In the genomic region with DNA sequence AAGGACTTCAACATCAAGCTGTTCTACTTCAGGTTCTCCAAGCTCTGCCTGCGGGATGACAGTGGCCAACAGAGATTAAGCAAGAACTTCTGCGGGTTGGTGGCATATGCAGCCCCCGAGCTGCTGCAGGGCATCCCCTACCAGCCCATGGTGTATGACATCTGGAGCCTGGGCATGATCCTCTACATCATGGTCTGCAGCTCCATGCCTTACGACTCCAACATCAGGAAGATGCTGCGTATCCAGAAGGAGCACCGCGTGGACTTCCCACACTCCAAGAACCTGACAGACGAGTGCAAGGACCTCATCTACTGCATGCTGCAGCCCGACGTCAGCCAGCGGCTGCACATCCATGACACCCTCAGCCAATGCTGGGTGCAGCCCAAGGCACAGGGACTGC, we compare ENCODE assay signal across 38 cellular contexts. TPM values are rescaled to one million over a fixed set of nuclear protein-coding genes. Genes with fewer than 3 reads are reported as not detected.
"Had no signal": no experiment of that assay in that cellular context is flagged by ENCODE, and none has a peak within 500 bp of the region (broad histone marks: within the 10 kb centered on the region; RNA-seq: fewer than 3 reads in every experiment).

No MANE protein-coding gene starts in this region.

- H3K27me3 Mint-ChIP-seq: activated CD4-positive, alpha-beta memory T cell treated with anti-CD3 and anti-CD28 coated beads for 36 hours; activated CD4-positive, alpha-beta T cell treated with anti-CD3 and anti-CD28 coated beads for 36 hours; activated CD4-positive, alpha-beta T cell treated with anti-CD3 and anti-CD28 coated beads, Interleukin-2, amount 10 ng/mL, durations not matched to agents 24 days and 14 days; activated naive CD4-positive, alpha-beta T cell treated with anti-CD3 and anti-CD28 coated beads, Interleukin-2, amount 50 U/mL, for 24 hours; activated naive CD8-positive, alpha-beta T cell treated with anti-CD3 and anti-CD28 coated beads for 36 hours; activated naive CD8-positive, alpha-beta T cell treated with anti-CD3 and anti-CD28 coated beads, Interleukin-2, amount 50 U/mL, for 24 hours had no signal

- H3K9me3 ChIP-seq: adrenal gland, body of pancreas, esophagus squamous epithelium, gastroesophageal sphincter had no signal

- ATAC-seq: activated CD4-positive, alpha-beta T cell treated with anti-CD3 and anti-CD28 coated beads for 36 hours; activated CD8-positive, alpha-beta memory T cell treated with anti-CD3 and anti-CD28 coated beads, Interleukin-2, amount 10 ng/mL, durations not matched to agents 7 days and 5 days; activated CD8-positive, alpha-beta T cell treated with anti-CD3 and anti-CD28 coated beads, Interleukin-2, amount 10 ng/mL, durations not matched to agents 7 days and 5 days; activated naive CD8-positive, alpha-beta T cell treated with anti-CD3 and anti-CD28 coated beads, Interleukin-2, amount 50 U/mL, for 24 hours; body of pancreas; gastroesophageal sphincter had no signal

- DNase-seq: activated CD4-positive, alpha-beta memory T cell treated with anti-CD3 and anti-CD28 coated beads for 36 hours; activated CD4-positive, alpha-beta T cell treated with anti-CD3 and anti-CD28 coated beads for 36 hours; activated CD4-positive, alpha-beta T cell treated with anti-CD3 and anti-CD28 coated beads, Interleukin-2, amount 10 ng/mL, durations not matched to agents 24 days and 14 days; activated CD4-positive, CD25-positive, alpha-beta regulatory T cell; activated CD4-positive, CD25-positive, alpha-beta regulatory T cell treated with anti-CD3 and anti-CD28 coated beads, Interleukin-2, amount 50 U/mL, for 72 hours; activated CD8-positive, alpha-beta memory T cell treated with anti-CD3 and anti-CD28 coated beads, Interleukin-2, amount 10 ng/mL, durations not matched to agents 7 days and 5 days; activated CD8-positive, alpha-beta memory T cell treated with anti-CD3 and anti-CD28 coated beads, Interleukin-2, amount 50 U/mL, for 4 hours; activated CD8-positive, alpha-beta T cell treated with anti-CD3 and anti-CD28 coated beads, Interleukin-2, amount 10 ng/mL, durations not matched to agents 7 days and 5 days; activated effector memory CD4-positive, alpha-beta T cell treated with anti-CD3 and anti-CD28 coated beads, Interleukin-2, amount 50 U/mL, for 16 hours; activated naive CD4-positive, alpha-beta T cell treated with anti-CD3 and anti-CD28 coated beads for 36 hours; activated naive CD8-positive, alpha-beta T cell treated with anti-CD3 and anti-CD28 coated beads for 36 hours; activated naive CD8-positive, alpha-beta T cell treated with anti-CD3 and anti-CD28 coated beads, Interleukin-2, amount 50 U/mL, for 24 hours; activated T-cell treated with anti-CD3 and anti-CD28 coated beads, Interleukin-2, amount 50 U/mL, for 1 hour; activated T-cell treated with anti-CD3 and anti-CD28 coated beads, Interleukin-2, amount 50 U/mL, for 48 hours; adrenal gland; aorta; body of pancreas; cortex of kidney; dermis blood vessel endothelial cell; effector CD4-positive, alpha-beta T cell; esophagus squamous epithelium; foreskin melanocyte; T-helper 2 cell had no signal

- H3K27ac Mint-ChIP-seq: activated CD4-positive, alpha-beta memory T cell treated with anti-CD3 and anti-CD28 coated beads for 36 hours; activated CD4-positive, alpha-beta T cell treated with anti-CD3 and anti-CD28 coated beads for 36 hours; activated CD4-positive, alpha-beta T cell treated with anti-CD3 and anti-CD28 coated beads, Interleukin-2, amount 10 ng/mL, durations not matched to agents 24 days and 14 days; activated CD8-positive, alpha-beta memory T cell treated with anti-CD3 and anti-CD28 coated beads, Interleukin-2, amount 10 ng/mL, durations not matched to agents 7 days and 5 days; activated CD8-positive, alpha-beta T cell treated with anti-CD3 and anti-CD28 coated beads, Interleukin-2, amount 10 ng/mL, durations not matched to agents 7 days and 5 days; activated naive CD4-positive, alpha-beta T cell treated with anti-CD3 and anti-CD28 coated beads for 36 hours; activated naive CD4-positive, alpha-beta T cell treated with anti-CD3 and anti-CD28 coated beads, Interleukin-2, amount 50 U/mL, for 24 hours; activated naive CD8-positive, alpha-beta T cell treated with anti-CD3 and anti-CD28 coated beads for 36 hours; activated naive CD8-positive, alpha-beta T cell treated with anti-CD3 and anti-CD28 coated beads, Interleukin-2, amount 50 U/mL, for 24 hours; activated T-helper 1 cell treated with anti-CD3 and anti-CD28 coated beads, Interleukin-12 subunit alpha, Interleukin-12 subunit beta, Interleukin-2, Interleukin-4 antibody, amounts not matched to agents 30 ng/mL and 10 ng/mL and 1 ng/mL, durations not matched to agents 14 hours and 24 hours and 36 hours; activated T-helper 2 cell treated with anti-CD3 and anti-CD28 coated beads, Interferon-gamma antibody, Interleukin-2, Interleukin-4, amounts not matched to agents 10 μg/mL and 5 μg/mL and 100 μg/mL, durations not matched to agents 14 hours and 24 hours and 36 hours had no signal

- FAIRE-seq: colon, endometrium, endothelial cell of umbilical vein had no signal

- H3K36me3 ChIP-seq: adrenal gland, esophagus squamous epithelium, gastroesophageal sphincter had no signal

- H3K36me3 Mint-ChIP-seq: activated CD8-positive, alpha-beta memory T cell treated with anti-CD3 and anti-CD28 coated beads, Interleukin-2, amount 10 ng/mL, durations not matched to agents 7 days and 5 days; activated naive CD4-positive, alpha-beta T cell treated with anti-CD3 and anti-CD28 coated beads, Interleukin-2, amount 50 U/mL, for 24 hours had no signal

- H3K27me3 ChIP-seq: adrenal gland, body of pancreas, esophagus squamous epithelium, gastroesophageal sphincter had no signal

- H3K4me3 ChIP-seq: adrenal gland, body of pancreas, esophagus squamous epithelium, gastroesophageal sphincter had no signal

- H3K9me3 Mint-ChIP-seq: activated CD4-positive, alpha-beta memory T cell treated with anti-CD3 and anti-CD28 coated beads for 36 hours; activated CD4-positive, alpha-beta T cell treated with anti-CD3 and anti-CD28 coated beads, Interleukin-2, amount 10 ng/mL, durations not matched to agents 24 days and 14 days; activated naive CD4-positive, alpha-beta T cell treated with anti-CD3 and anti-CD28 coated beads for 36 hours; activated naive CD4-positive, alpha-beta T cell treated with anti-CD3 and anti-CD28 coated beads, Interleukin-2, amount 50 U/mL, for 24 hours; activated naive CD8-positive, alpha-beta T cell treated with anti-CD3 and anti-CD28 coated beads for 36 hours; activated naive CD8-positive, alpha-beta T cell treated with anti-CD3 and anti-CD28 coated beads, Interleukin-2, amount 50 U/mL, for 24 hours; activated T-helper 1 cell treated with anti-CD3 and anti-CD28 coated beads, Interleukin-12 subunit alpha, Interleukin-12 subunit beta, Interleukin-2, Interleukin-4 antibody, amounts not matched to agents 30 ng/mL and 10 ng/mL and 1 ng/mL, durations not matched to agents 14 hours and 24 hours and 36 hours; activated T-helper 2 cell treated with anti-CD3 and anti-CD28 coated beads, Interferon-gamma antibody, Interleukin-2, Interleukin-4, amounts not matched to agents 10 μg/mL and 5 μg/mL and 100 μg/mL, durations not matched to agents 14 hours and 24 hours and 36 hours had no signal

- H3K27ac ChIP-seq: adrenal gland, body of pancreas, epithelial cell of prostate, esophagus squamous epithelium, gastroesophageal sphincter had no signal

- H3K4me3 Mint-ChIP-seq: activated CD4-positive, alpha-beta memory T cell treated with anti-CD3 and anti-CD28 coated beads for 36 hours; activated CD4-positive, alpha-beta T cell treated with anti-CD3 and anti-CD28 coated beads for 36 hours; activated CD4-positive, alpha-beta T cell treated with anti-CD3 and anti-CD28 coated beads, Interleukin-2, amount 10 ng/mL, durations not matched to agents 24 days and 14 days; activated CD8-positive, alpha-beta memory T cell treated with anti-CD3 and anti-CD28 coated beads, Interleukin-2, amount 10 ng/mL, durations not matched to agents 7 days and 5 days; activated CD8-positive, alpha-beta T cell treated with anti-CD3 and anti-CD28 coated beads, Interleukin-2, amount 10 ng/mL, durations not matched to agents 7 days and 5 days; activated naive CD4-positive, alpha-beta T cell treated with anti-CD3 and anti-CD28 coated beads for 36 hours; activated naive CD4-positive, alpha-beta T cell treated with anti-CD3 and anti-CD28 coated beads, Interleukin-2, amount 50 U/mL, for 24 hours; activated naive CD8-positive, alpha-beta T cell treated with anti-CD3 and anti-CD28 coated beads for 36 hours; activated naive CD8-positive, alpha-beta T cell treated with anti-CD3 and anti-CD28 coated beads, Interleukin-2, amount 50 U/mL, for 24 hours; activated T-helper 1 cell treated with anti-CD3 and anti-CD28 coated beads, Interleukin-12 subunit alpha, Interleukin-12 subunit beta, Interleukin-2, Interleukin-4 antibody, amounts not matched to agents 30 ng/mL and 10 ng/mL and 1 ng/mL, durations not matched to agents 14 hours and 24 hours and 36 hours had no signal

RNA-seq across cellular contexts. Expression of a gene that starts 6.1 kb away (rescaled TPM):
- total RNA-seq: activated CD4-positive, alpha-beta memory T cell treated with anti-CD3 and anti-CD28 coated beads for 36 hours; activated CD4-positive, alpha-beta T cell treated with anti-CD3 and anti-CD28 coated beads for 36 hours; activated CD4-positive, alpha-beta T cell treated with anti-CD3 and anti-CD28 coated beads, Interleukin-2, amount 10 ng/mL, durations not matched to agents 24 days and 14 days; activated CD8-positive, alpha-beta memory T cell treated with anti-CD3 and anti-CD28 coated beads for 36 hours; activated CD8-positive, alpha-beta memory T cell treated with anti-CD3 and anti-CD28 coated beads, Interleukin-2, amount 10 ng/mL, durations not matched to agents 7 days and 5 days; activated CD8-positive, alpha-beta T cell treated with anti-CD3 and anti-CD28 coated beads, Interleukin-2, amount 10 ng/mL, durations not matched to agents 7 days and 5 days; activated naive CD4-positive, alpha-beta T cell treated with anti-CD3 and anti-CD28 coated beads for 36 hours; activated naive CD8-positive, alpha-beta T cell treated with anti-CD3 and anti-CD28 coated beads for 36 hours; activated T-helper 1 cell treated with anti-CD3 and anti-CD28 coated beads, Interleukin-12 subunit alpha, Interleukin-12 subunit beta, Interleukin-2, Interleukin-4 antibody, amounts not matched to agents 30 ng/mL and 10 ng/mL and 1 ng/mL, durations not matched to agents 14 hours and 24 hours and 36 hours; activated T-helper 2 cell treated with anti-CD3 and anti-CD28 coated beads, Interferon-gamma antibody, Interleukin-2, Interleukin-4, amounts not matched to agents 10 μg/mL and 5 μg/mL and 100 μg/mL, durations not matched to agents 14 hours and 24 hours and 36 hours; adrenal gland; aorta; chondrocyte; dermis blood vessel endothelial cell; endothelial cell of umbilical vein; fibroblast of lung; fibroblast of villous mesenchyme; glomerular endothelial cell; T-helper 1 cell treated with Interleukin-12 subunit alpha and Interleukin-12 subunit beta and Interleukin-4 antibody, amounts not matched to agents 30 ng/mL and 1 ng/mL, for 36 hours had no signal
- polyA plus RNA-seq: endothelial cell of umbilical vein, fibroblast of lung had no signal

RNA-seq across cellular contexts. Expression of a gene that starts 25.1 kb away (rescaled TPM):
- total RNA-seq: activated CD4-positive, alpha-beta memory T cell treated with anti-CD3 and anti-CD28 coated beads for 36 hours; activated CD4-positive, alpha-beta T cell treated with anti-CD3 and anti-CD28 coated beads for 36 hours; activated CD4-positive, alpha-beta T cell treated with anti-CD3 and anti-CD28 coated beads, Interleukin-2, amount 10 ng/mL, durations not matched to agents 24 days and 14 days; activated CD8-positive, alpha-beta memory T cell treated with anti-CD3 and anti-CD28 coated beads for 36 hours; activated CD8-positive, alpha-beta memory T cell treated with anti-CD3 and anti-CD28 coated beads, Interleukin-2, amount 10 ng/mL, durations not matched to agents 7 days and 5 days; activated CD8-positive, alpha-beta T cell treated with anti-CD3 and anti-CD28 coated beads, Interleukin-2, amount 10 ng/mL, durations not matched to agents 7 days and 5 days; activated naive CD4-positive, alpha-beta T cell treated with anti-CD3 and anti-CD28 coated beads for 36 hours; activated naive CD8-positive, alpha-beta T cell treated with anti-CD3 and anti-CD28 coated beads for 36 hours; activated T-helper 2 cell treated with anti-CD3 and anti-CD28 coated beads, Interferon-gamma antibody, Interleukin-2, Interleukin-4, amounts not matched to agents 10 μg/mL and 5 μg/mL and 100 μg/mL, durations not matched to agents 14 hours and 24 hours and 36 hours; adrenal gland; aorta; body of pancreas; chondrocyte; dermis blood vessel endothelial cell; endothelial cell of umbilical vein; esophagus squamous epithelium; fibroblast of lung; fibroblast of villous mesenchyme; gastroesophageal sphincter; glomerular endothelial cell; T-helper 1 cell treated with Interleukin-12 subunit alpha and Interleukin-12 subunit beta and Interleukin-4 antibody, amounts not matched to agents 30 ng/mL and 1 ng/mL, for 36 hours had no signal
- polyA plus RNA-seq: adrenal gland, aorta, endothelial cell of umbilical vein, esophagus, fibroblast of lung had no signal
